Comparison of ENCODE assay signal across 11 cellular contexts in the genomic region with DNA sequence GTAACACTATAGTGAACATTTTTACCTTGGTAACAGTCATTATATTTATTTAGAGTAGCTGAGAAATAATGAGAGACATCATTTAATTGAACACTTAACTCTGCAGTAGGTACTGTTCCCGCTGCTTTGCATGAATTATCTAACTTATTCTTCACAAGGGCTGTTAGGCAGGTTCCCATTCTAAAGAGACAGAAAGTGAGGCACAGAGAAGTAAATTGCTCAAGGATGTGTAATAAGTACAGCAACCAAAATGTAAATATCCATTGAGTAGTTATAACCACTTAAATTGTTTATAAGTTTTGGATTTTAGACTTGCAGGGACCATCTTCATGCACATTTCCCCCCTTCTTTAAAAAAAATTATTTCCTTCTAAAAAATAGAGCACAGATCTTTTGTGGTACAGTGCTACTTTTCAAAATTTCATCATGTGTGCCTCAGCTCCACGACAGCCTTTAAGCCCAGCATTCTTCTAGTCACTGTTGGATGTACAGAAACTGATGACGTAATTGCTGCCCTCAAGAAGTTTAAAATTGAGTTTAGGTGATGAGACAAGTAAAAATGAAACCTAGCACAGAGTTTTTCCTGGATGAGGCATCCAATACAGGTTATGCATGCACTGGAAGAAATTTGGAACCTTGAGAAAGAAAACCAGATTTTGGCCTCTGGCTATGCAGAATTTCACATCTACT. TPM values are rescaled to one million over a fixed set of nuclear protein-coding genes. Genes with fewer than 3 reads are reported as not detected.
DNase-seq lines count a peak whose midpoint lies in the region; ATAC-seq and TF ChIP-seq lines count a peak whose summit lies in the region.
"Had no signal": no experiment of that assay in that cellular context is flagged by ENCODE, and none has a peak within 500 bp of the region (broad histone marks: within the 10 kb centered on the region; RNA-seq: fewer than 3 reads in every experiment).

No MANE protein-coding gene starts in this region.

- peaks cover 77% of the 10 kb centered on the region for H3K79me2 ChIP-seq in ACC112 (ENCODE audit: control insufficient read depth, insufficient read depth, low read length, unreplicated experiment)

- CTCF ChIA-PET in Panc1 (lab: Charles Lee) = no interaction called here

- H3K27me3 ChIP-seq in ACC112 (ENCODE audit: insufficient read depth, low read length) = no peaks in the 10 kb centered on the region
- H3K27me3 ChIP-seq in Panc1 (ENCODE audit: control insufficient read depth, insufficient read depth, low read length) = no peaks in the 10 kb centered on the region
- H3K27me3 ChIP-seq: suprapubic skin had no signal

- H3K36me3 ChIP-seq in ACC112 (ENCODE audit: insufficient read depth, low read length) (0 out of 2 replicates have a peak, but pooled peaks cover 4% of the 10 kb centered on the region), Panc1 (ENCODE audit: control insufficient read depth, insufficient read depth, low read length) (peaks cover 5% of the 10 kb centered on the region; the same call in 1 of the 2 replicates)

- in situ Hi-C loops in Panc1 (cut with HindIII; ENCODE audit: low pct_unique_long_range_greater_than_20kb, low sequenced_read_pairs) (no loop called here), GM13976 (cut with MboI; ENCODE audit: low sequenced_read_pairs, unreplicated experiment) (no loop called here)

- H3K4me1 ChIP-seq in ACC112 (ENCODE audit: control insufficient read depth, insufficient read depth, low read length, unreplicated experiment) (peaks cover 28% of the 10 kb centered on the region), Panc1 (ENCODE audit: control insufficient read depth, insufficient read depth, low read length) (peaks cover 15% of the 10 kb centered on the region)

- H3K9me3 ChIP-seq in Panc1 (ENCODE audit: control insufficient read depth, insufficient read depth, low read depth, low read length) = no peaks in the 10 kb centered on the region
- H3K9me3 ChIP-seq: suprapubic skin had no signal

- intact Hi-C loops in Panc1 (cut with micrococcal nuclease; ENCODE audit: unreplicated experiment) = no loop called here

- BruUV-seq in Panc1 (replicated peaks; lab: Mats Ljungman, UMichigan) = no TSS peak

- POLR2A ChIA-PET in Panc1 (lab: Charles Lee) = no interaction called here

- DNase-seq in HCEC 1CT = peak; percentile 85
- peak; percentile 68 for DNase-seq in Panc1 (ENCODE audit: low read depth, low spot score)
- peak; percentile 44 for DNase-seq in dedifferentiated amniotic fluid mesenchymal stem cell (ENCODE audit: extremely low spot score)
- no peak for DNase-seq in retina
- no peak for DNase-seq in ecto neural progenitor cell (ENCODE audit: low spot score)
- DNase-seq in midbrain (lab: John Stamatoyannopoulos, UW) = no peak
- DNase-seq in GM13976 (ENCODE audit: low spot score) = no peak
- DNase-seq: activated effector memory CD4-positive, alpha-beta T cell treated with anti-CD3 and anti-CD28 coated beads, Interleukin-2, amount 50 U/mL, for 16 hours had no signal

- H3K4me3 ChIP-seq in ACC112 (ENCODE audit: low read depth, low read length) (peak overlapping the region; percentile 2; the same call in 1 of the 2 replicates), Panc1 (ENCODE audit: low read depth in 2 of 2, low read length in 2 of 2) (no peak overlapping the region)
- H3K4me3 ChIP-seq: suprapubic skin had no signal

- ATAC-seq in Panc1 = 0 out of 2 replicates have a peak, but pooled peaks have one; percentile 19

- TF ChIP-seq CTCF in Panc1 (IDR thresholded peaks at IDR 0.05) (no peak), GM13976 (IDR thresholded peaks at IDR 0.05; ENCODE audit: borderline replicate concordance, control extremely low read depth, extremely low read depth, insufficient read depth, missing control alignments) (no peak)

- H3K27ac ChIP-seq in ACC112 (ENCODE audit: low read depth, low read length) = peak overlapping the region; percentile 82
- no peak overlapping the region for H3K27ac ChIP-seq in Panc1 (ENCODE audit: low read length)
- H3K27ac ChIP-seq: KMS-11, suprapubic skin had no signal

- no peak overlapping the region for H2AFZ ChIP-seq in ACC112 (ENCODE audit: low read length, unreplicated experiment)

RNA-seq across cellular contexts. Expression of gene MANSC4, which starts 6.0 kb away (rescaled TPM):
- not detected for total RNA-seq in Panc1 (2021; ENCODE audit: unreplicated experiment)
- polyA plus RNA-seq in Panc1 (2012; ENCODE audit: insufficient read length) = not detected
- total RNA-seq: suprapubic skin had no signal

RNA-seq across cellular contexts. Expression of gene KLHL42, which starts 6.0 kb away (rescaled TPM):
- 35.2 TPM for total RNA-seq in Panc1 (2021; ENCODE audit: unreplicated experiment)
- polyA plus RNA-seq in Panc1 (2012; ENCODE audit: insufficient read length) = 23.6 TPM

Comparison
In these comparisons a context has a peak if more than half of its experiments do, and no peak if none do; other contexts are left out.
1. DNase-seq: peak in HCEC 1CT (single experiment), Panc1 (single experiment) and dedifferentiated amniotic fluid mesenchymal stem cell (single experiment); none in retina (single experiment), ecto neural progenitor cell (single experiment), midbrain (single experiment) and GM13976 (single experiment).